16 cellular contexts compared by ENCODE assay signal in genomic region chr2:27690052-27690451, GRCh38.
"Had no signal": no experiment of that assay in that cellular context is flagged by ENCODE, and none has a peak within 500 bp of the region (broad histone marks: within the 10 kb centered on the region; RNA-seq: fewer than 3 reads in every experiment).

No MANE protein-coding gene starts in this region.

- H3K9me3 ChIP-seq: right atrium auricular region had no signal

- H3K27ac ChIP-seq: foreskin keratinocyte, hepatocyte, right atrium auricular region had no signal

- DNase-seq: effector memory CD4-positive, alpha-beta T cell; erythroblast; head of caudate nucleus; left colon; left ventricle myocardium superior; mesendoderm; naive thymus-derived CD4-positive, alpha-beta T cell; nephron progenitor cell; stimulated activated CD4-positive, alpha-beta T cell treated with anti-CD3 and anti-CD28 coated beads, Interleukin-2, amount 100 ng/mL, for 48 hours; stimulated activated naive CD4-positive, alpha-beta T cell treated with Interleukin-2 at 50 U/mL for 16 hours; trophoblast cell had no signal

- ATAC-seq: foreskin keratinocyte; left colon; left ventricle myocardium superior; naive thymus-derived CD4-positive, alpha-beta T cell had no signal

- H3K27me3 ChIP-seq: foreskin keratinocyte, hepatocyte, right atrium auricular region had no signal

- H3K4me3 ChIP-seq: hepatocyte, lung, right atrium auricular region, smooth muscle cell had no signal

- H3K4me1 ChIP-seq: right atrium auricular region had no signal
